ENCODE assay signal across 18 cellular contexts in genomic region chr7:28621369-28621807, GRCh38.
A peak's percentile ranks its signal among the peaks of the same experiment; 100 is the strongest.
DNase-seq lines count a peak whose midpoint lies in the region; ATAC-seq and TF ChIP-seq lines count a peak whose summit lies in the region.
"Had no signal": no experiment of that assay in that cellular context is flagged by ENCODE, and none has a peak within 500 bp of the region (broad histone marks: within the 10 kb centered on the region; RNA-seq: fewer than 3 reads in every experiment).

No MANE protein-coding gene starts in this region.

- H3K27ac ChIP-seq in IMR-90 (ENCODE audit: insufficient read depth, low read length) = no peak overlapping the region

- no peak overlapping the region for H3K18ac ChIP-seq in IMR-90 (ENCODE audit: low read depth, low read length)

- no peak overlapping the region for H3K9ac ChIP-seq in IMR-90 (ENCODE audit: low read depth, low read length)

- BruUV-seq in IMR-90 (replicated peaks; lab: Mats Ljungman, UMichigan) = no TSS peak

- no peak overlapping the region; the same call in 1 of the 2 replicates for H2AK5ac ChIP-seq in IMR-90 (ENCODE audit: low read depth, low read length)

- no peak for TF ChIP-seq POLR2A in IMR-90 (IDR thresholded peaks at IDR 0.05; ENCODE audit: low read depth, low read length)

- H3K9me1 ChIP-seq in IMR-90 (ENCODE audit: insufficient read depth, low read length) = no peaks in the 10 kb centered on the region; the same call in 1 of the 2 replicates

- H3K23ac ChIP-seq in IMR-90 (ENCODE audit: low read depth, low read length) = no peak overlapping the region

- no peak overlapping the region for H3K4ac ChIP-seq in IMR-90 (ENCODE audit: low read depth, low read length)

- no peak overlapping the region for H4K91ac ChIP-seq in IMR-90 (ENCODE audit: insufficient read depth, low read depth, low read length)

- no peak overlapping the region for H2BK20ac ChIP-seq in IMR-90 (ENCODE audit: low read depth, low read length)

- no peak overlapping the region for H4K5ac ChIP-seq in IMR-90 (ENCODE audit: low read depth, low read length)

- no peaks in the 10 kb centered on the region for H3K9me3 ChIP-seq in IMR-90 (ENCODE audit: control insufficient read depth, insufficient read depth, low read length)

- ATAC-seq in GM21360 (IDR thresholded peaks at IDR 0.05; ENCODE audit: unreplicated experiment) (peak; percentile 70), IMR-90 (ENCODE audit: low read depth) (no peak), GM21526 (IDR thresholded peaks at IDR 0.05; ENCODE audit: low FRiP score, unreplicated experiment) (no peak)
- ATAC-seq: activated T-cell treated with anti-CD3 and anti-CD28 coated beads, Interleukin-2, amount 50 U/mL, for 4 hours; Panc1 had no signal

- dilution Hi-C loops in IMR-90 (cut with HindIII; ENCODE audit: low sequenced_read_pairs, unreplicated experiment) = no loop called here

- no peak overlapping the region for H2BK120ac ChIP-seq in IMR-90 (ENCODE audit: low read depth, low read length)

- H2BK15ac ChIP-seq in IMR-90 (ENCODE audit: low read depth, low read length) = no peak overlapping the region

- no peaks in the 10 kb centered on the region for H3K79me1 ChIP-seq in IMR-90 (ENCODE audit: low read depth in 1 of 2, low read length in 2 of 2)

- intact Hi-C loops in IMR-90 (cut with micrococcal nuclease) = no loop called here

- no peak overlapping the region for H3K4me2 ChIP-seq in IMR-90 (ENCODE audit: low read depth, low read length)

- no peak for TF ChIP-seq CTCF in GM10266 (IDR thresholded peaks at IDR 0.05; ENCODE audit: control insufficient read depth, insufficient read depth, low read depth, missing control alignments)
- no peak for TF ChIP-seq CTCF in IMR-90 (conservative IDR thresholded peaks at IDR 0.05; ENCODE audit: low read depth, low read length)

- no peak overlapping the region for H3K56ac ChIP-seq in IMR-90 (ENCODE audit: extremely low read depth, insufficient read depth, low read length)

- H3K4me1 ChIP-seq in IMR-90 (ENCODE audit: control insufficient read depth, insufficient read depth, low read length) = peaks cover 2% of the 10 kb centered on the region; the same call in 1 of the 2 replicates

- H2AK9ac ChIP-seq in IMR-90 (replicated peaks; ENCODE audit: low read depth, low read length, poor library complexity) = no peak overlapping the region

- CTCF ChIA-PET in IMR-90 (lab: Yijun Ruan, JAX) = no interaction called here

- POLR2A ChIA-PET in IMR-90 (lab: Charles Lee; ENCODE audit: unreplicated experiment) = no interaction called here

- no CpG with 5 or more reads among the region's 6 CpGs for WGBS in IMR-90 (ENCODE audit: extremely low coverage in 2 of 2, insufficient read length in 1 of 2), 2 experiments

- no peak overlapping the region for H2BK5ac ChIP-seq in IMR-90 (ENCODE audit: low read depth, low read length, poor library complexity, severe bottlenecking)

- H3K14ac ChIP-seq in IMR-90 (replicated peaks; ENCODE audit: low read depth, low read length) = no peak overlapping the region

- peak; percentile 52 for DNase-seq in GM10266 (ENCODE audit: extremely low spot score)
- DNase-seq in IMR-90 = no peak
- peak; percentile 18 for DNase-seq in left kidney (ENCODE audit: low read depth, low spot score)
- DNase-seq in SIG-M5 (lab: John Stamatoyannopoulos, UW) = no peak
- no peak for DNase-seq in AG08395 (ENCODE audit: low spot score)
- DNase-seq in NCI-H69 (lab: John Stamatoyannopoulos, UW) = no peak
- DNase-seq: activated CD4-positive, alpha-beta T cell treated with anti-CD3 and anti-CD28 coated beads, Interleukin-2, amount 50 U/mL, for 4 hours; activated naive CD8-positive, alpha-beta T cell treated with anti-CD3 and anti-CD28 coated beads, Interleukin-2, amount 10 ng/mL, durations not matched to agents 7 days and 5 days; activated T-cell treated with anti-CD3 and anti-CD28 coated beads, Interleukin-2, amount 50 U/mL, for 4 hours; COR-L47; effector CD8-positive, alpha-beta T cell; GOT3; mesendoderm; NCI-H2081 treated with DMSO at 0.1 percent for 48 hours; NCI-H526 treated with DMSO at 0.1 percent for 48 hours had no signal

- no peaks in the 10 kb centered on the region for H4K20me1 ChIP-seq in IMR-90 (ENCODE audit: insufficient read depth, low read length)

- H2AFZ ChIP-seq in IMR-90 (replicated peaks; ENCODE audit: low read length, poor library complexity) = no peak overlapping the region

- H3K36me3 ChIP-seq in IMR-90 (ENCODE audit: control insufficient read depth, insufficient read depth, low read length) = no peaks in the 10 kb centered on the region

- in situ Hi-C loops in IMR-90 (cut with MboI; ENCODE audit: low sequenced_read_pairs) = no loop called here

- H3K27me3 ChIP-seq in IMR-90 (ENCODE audit: control insufficient read depth, insufficient read depth, low read length) = no peaks in the 10 kb centered on the region

- no peak overlapping the region for H4K8ac ChIP-seq in IMR-90 (ENCODE audit: low read depth in 2 of 2, low read length in 2 of 2)

- H3K4me3 ChIP-seq in IMR-90 (ENCODE audit: insufficient read depth, low read depth, low read length) = no peak overlapping the region

- no peak for TF ChIP-seq RAD21 in IMR-90 (IDR thresholded peaks at IDR 0.05; ENCODE audit: low read length)

TF ChIP-seq in IMR-90, 13 proteins besides CTCF, POLR2A, EP300 and RAD21:
- TF ChIP-seq BHLHE40 (IDR thresholded peaks at IDR 0.05; ENCODE audit: low read depth, low read length) (no peak), CEBPB (IDR thresholded peaks at IDR 0.05; ENCODE audit: low read depth, low read length) (0 out of 2 replicates have a peak, but pooled peaks have one; percentile 2)

Comparison
In these comparisons a context has a peak if more than half of its experiments do, and no peak if none do; other contexts are left out.
1. DNase-seq: peak in GM10266 (single experiment) and left kidney (single experiment); none in IMR-90 (single experiment), SIG-M5 (single experiment), AG08395 (single experiment) and NCI-H69 (single experiment).